1 cellular context compared by ENCODE assay signal in the genomic region with DNA sequence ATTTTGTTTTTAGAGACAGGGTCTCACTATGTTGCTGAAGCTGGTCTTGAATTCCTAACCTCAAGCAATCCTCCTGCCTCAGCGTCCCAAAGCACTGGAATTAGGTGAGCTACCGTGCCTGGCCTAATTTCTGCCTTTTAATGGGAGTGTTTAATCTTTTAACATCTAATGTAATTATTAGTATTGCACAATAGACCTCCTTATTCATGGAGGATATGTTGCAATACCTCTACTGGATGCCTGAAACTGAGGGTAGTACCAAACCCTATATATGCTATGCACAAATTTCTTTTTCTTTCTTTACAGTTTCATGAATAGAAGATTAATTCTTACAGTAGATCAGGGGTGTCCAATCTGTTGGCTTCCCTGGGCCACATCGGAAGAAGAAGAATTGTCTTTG.
TF ChIP-seq lines count a peak whose summit lies in the region.

No MANE protein-coding gene starts in this region.

TF ChIP-seq in endothelial cell of umbilical vein, 7 proteins besides CTCF, POLR2A, EP300 and RAD21:
- TF ChIP-seq FOS (IDR thresholded peaks at IDR 0.05; ENCODE audit: borderline replicate concordance, insufficient read depth, low read length) (no peak), EZH2 (IDR thresholded peaks at IDR 0.05; ENCODE audit: borderline replicate concordance, low read depth, low read length, severe bottlenecking) (no peak), GATA2 (IDR thresholded peaks at IDR 0.05; ENCODE audit: insufficient read depth, insufficient read length, low read depth, low read length) (no peak), POLR2AphosphoS5 (IDR thresholded peaks at IDR 0.05; ENCODE audit: insufficient read depth, low read depth, low read length) (no peak), MYC (IDR thresholded peaks at IDR 0.05; ENCODE audit: low read depth, low read length) (no peak), JUN (IDR thresholded peaks at IDR 0.05; ENCODE audit: borderline replicate concordance, insufficient read depth, insufficient read length, low read depth) (no peak)
- TF ChIP-seq, protein P1, sequence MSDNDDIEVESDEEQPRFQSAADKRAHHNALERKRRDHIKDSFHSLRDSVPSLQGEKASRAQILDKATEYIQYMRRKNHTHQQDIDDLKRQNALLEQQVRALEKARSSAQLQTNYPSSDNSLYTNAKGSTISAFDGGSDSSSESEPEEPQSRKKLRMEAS (IDR thresholded peaks at IDR 0.05; ENCODE audit: insufficient read depth, insufficient read length), result no peak
